ENCODE assay signal across 2 cellular contexts in the genomic region with DNA sequence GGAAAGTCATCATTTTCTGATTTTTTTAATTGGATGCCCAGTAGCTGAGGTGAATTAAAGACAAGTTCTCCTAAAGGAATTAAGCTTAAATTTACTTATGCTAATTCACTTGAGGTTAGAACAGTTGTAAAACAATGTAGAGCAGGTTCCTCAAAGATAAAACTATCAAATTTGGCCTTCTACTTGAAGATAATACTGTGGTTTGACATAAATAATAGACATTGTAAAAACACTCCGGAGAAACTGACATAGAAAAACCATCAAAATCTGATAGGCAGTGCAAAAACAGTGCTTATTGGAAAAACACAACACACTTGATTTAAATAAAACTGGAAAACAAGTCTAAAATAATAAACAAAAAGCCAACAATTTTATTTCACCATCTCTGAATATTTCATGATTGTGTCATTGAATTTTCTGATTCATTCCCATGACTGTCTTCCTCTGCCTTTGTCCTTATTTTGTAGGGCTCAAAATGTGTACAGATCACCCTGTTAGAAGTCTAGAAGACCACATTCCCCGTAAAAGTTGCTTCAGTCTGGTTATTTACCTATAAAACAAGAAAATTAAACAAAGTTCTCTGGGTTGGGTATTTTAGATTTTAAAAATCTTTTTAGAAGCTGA.
TF ChIP-seq lines count a peak whose summit lies in the region.

No MANE protein-coding gene starts in this region.

TF ChIP-seq in SK-N-SH, 30 proteins besides CTCF, POLR2A, EP300 and RAD21 (continued from another document):
- TF ChIP-seq ZBTB33 (IDR thresholded peaks at IDR 0.05; ENCODE audit: borderline replicate concordance, low read depth), result no peak
- TF ChIP-seq IRF3 (IDR thresholded peaks at IDR 0.05; ENCODE audit: low read depth, low read length), result no peak
- no peak for TF ChIP-seq GATA2 (CRISPR knock-in tag; IDR thresholded peaks at IDR 0.05)
- no peak for TF ChIP-seq SMC3 (IDR thresholded peaks at IDR 0.05; ENCODE audit: low read depth, low read length)
- TF ChIP-seq NFIC (IDR thresholded peaks at IDR 0.05; ENCODE audit: borderline replicate concordance), result no peak
- no peak for TF ChIP-seq CHD2 (IDR thresholded peaks at IDR 0.05; ENCODE audit: low read length, partially characterized antibody)
- no peak for TF ChIP-seq RCOR1 (IDR thresholded peaks at IDR 0.05; ENCODE audit: low read length)
- TF ChIP-seq TEAD4 (IDR thresholded peaks at IDR 0.05; ENCODE audit: borderline replicate concordance, insufficient read depth), result no peak
- TF ChIP-seq, protein P1, sequence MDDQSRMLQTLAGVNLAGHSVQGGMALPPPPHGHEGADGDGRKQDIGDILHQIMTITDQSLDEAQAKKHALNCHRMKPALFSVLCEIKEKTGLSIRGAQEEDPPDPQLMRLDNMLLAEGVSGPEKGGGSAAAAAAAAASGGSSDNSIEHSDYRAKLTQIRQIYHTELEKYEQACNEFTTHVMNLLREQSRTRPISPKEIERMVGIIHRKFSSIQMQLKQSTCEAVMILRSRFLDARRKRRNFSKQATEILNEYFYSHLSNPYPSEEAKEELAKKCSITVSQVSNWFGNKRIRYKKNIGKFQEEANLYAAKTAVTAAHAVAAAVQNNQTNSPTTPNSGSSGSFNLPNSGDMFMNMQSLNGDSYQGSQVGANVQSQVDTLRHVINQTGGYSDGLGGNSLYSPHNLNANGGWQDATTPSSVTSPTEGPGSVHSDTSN (IDR thresholded peaks at IDR 0.05), result no peak
- no peak for TF ChIP-seq TCF12 (IDR thresholded peaks at IDR 0.05)
TF ChIP-seq in SK-N-SH: peak in this region for 0.

TF ChIP-seq in SK-N-SH treated with all-trans-retinoic acid at 6 μM for 48 hours, 23 proteins besides CTCF, POLR2A, EP300 and RAD21 (continued from another document):
- TF ChIP-seq, protein P2, sequence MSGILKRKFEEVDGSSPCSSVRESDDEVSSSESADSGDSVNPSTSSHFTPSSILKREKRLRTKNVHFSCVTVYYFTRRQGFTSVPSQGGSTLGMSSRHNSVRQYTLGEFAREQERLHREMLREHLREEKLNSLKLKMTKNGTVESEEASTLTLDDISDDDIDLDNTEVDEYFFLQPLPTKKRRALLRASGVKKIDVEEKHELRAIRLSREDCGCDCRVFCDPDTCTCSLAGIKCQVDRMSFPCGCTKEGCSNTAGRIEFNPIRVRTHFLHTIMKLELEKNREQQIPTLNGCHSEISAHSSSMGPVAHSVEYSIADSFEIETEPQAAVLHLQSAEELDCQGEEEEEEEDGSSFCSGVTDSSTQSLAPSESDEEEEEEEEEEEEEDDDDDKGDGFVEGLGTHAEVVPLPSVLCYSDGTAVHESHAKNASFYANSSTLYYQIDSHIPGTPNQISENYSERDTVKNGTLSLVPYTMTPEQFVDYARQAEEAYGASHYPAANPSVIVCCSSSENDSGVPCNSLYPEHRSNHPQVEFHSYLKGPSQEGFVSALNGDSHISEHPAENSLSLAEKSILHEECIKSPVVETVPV (CRISPR knock-in tag; IDR thresholded peaks at IDR 0.05), result no peak
- TF ChIP-seq, protein P3, sequence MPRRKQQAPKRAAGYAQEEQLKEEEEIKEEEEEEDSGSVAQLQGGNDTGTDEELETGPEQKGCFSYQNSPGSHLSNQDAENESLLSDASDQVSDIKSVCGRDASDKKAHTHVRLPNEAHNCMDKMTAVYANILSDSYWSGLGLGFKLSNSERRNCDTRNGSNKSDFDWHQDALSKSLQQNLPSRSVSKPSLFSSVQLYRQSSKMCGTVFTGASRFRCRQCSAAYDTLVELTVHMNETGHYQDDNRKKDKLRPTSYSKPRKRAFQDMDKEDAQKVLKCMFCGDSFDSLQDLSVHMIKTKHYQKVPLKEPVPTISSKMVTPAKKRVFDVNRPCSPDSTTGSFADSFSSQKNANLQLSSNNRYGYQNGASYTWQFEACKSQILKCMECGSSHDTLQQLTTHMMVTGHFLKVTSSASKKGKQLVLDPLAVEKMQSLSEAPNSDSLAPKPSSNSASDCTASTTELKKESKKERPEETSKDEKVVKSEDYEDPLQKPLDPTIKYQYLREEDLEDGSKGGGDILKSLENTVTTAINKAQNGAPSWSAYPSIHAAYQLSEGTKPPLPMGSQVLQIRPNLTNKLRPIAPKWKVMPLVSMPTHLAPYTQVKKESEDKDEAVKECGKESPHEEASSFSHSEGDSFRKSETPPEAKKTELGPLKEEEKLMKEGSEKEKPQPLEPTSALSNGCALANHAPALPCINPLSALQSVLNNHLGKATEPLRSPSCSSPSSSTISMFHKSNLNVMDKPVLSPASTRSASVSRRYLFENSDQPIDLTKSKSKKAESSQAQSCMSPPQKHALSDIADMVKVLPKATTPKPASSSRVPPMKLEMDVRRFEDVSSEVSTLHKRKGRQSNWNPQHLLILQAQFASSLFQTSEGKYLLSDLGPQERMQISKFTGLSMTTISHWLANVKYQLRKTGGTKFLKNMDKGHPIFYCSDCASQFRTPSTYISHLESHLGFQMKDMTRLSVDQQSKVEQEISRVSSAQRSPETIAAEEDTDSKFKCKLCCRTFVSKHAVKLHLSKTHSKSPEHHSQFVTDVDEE (CRISPR knock-in tag; IDR thresholded peaks at IDR 0.05), result no peak
- TF ChIP-seq PPARA (CRISPR knock-in tag; IDR thresholded peaks at IDR 0.05; ENCODE audit: borderline replicate concordance) (no peak), TOX (CRISPR knock-in tag; IDR thresholded peaks at IDR 0.05; ENCODE audit: borderline replicate concordance) (no peak), ZNF565 (CRISPR knock-in tag; conservative IDR thresholded peaks at IDR 0.05; ENCODE audit: low read depth) (no peak), ARNTL (CRISPR knock-in tag; IDR thresholded peaks at IDR 0.05; ENCODE audit: borderline replicate concordance, low read depth) (no peak), OSR1 (CRISPR knock-in tag; IDR thresholded peaks at IDR 0.05) (no peak), CSDC2 (CRISPR knock-in tag; IDR thresholded peaks at IDR 0.05) (no peak), BACH2 (CRISPR knock-in tag; IDR thresholded peaks at IDR 0.05; ENCODE audit: borderline replicate concordance) (no peak), ZNF70 (CRISPR knock-in tag; IDR thresholded peaks at IDR 0.05) (no peak), ZFP30 (CRISPR knock-in tag; IDR thresholded peaks at IDR 0.05) (no peak), ZNF8 (CRISPR knock-in tag; IDR thresholded peaks at IDR 0.05) (no peak)
TF ChIP-seq in SK-N-SH treated with all-trans-retinoic acid at 6 μM for 48 hours: peak in this region for 0.
